17 cellular contexts compared by ENCODE assay signal in genomic region chr1:116496380-116496779, GRCh38.
A peak's percentile ranks its signal among the peaks of the same experiment; 100 is the strongest.
DNase-seq lines count a peak whose midpoint lies in the region; ATAC-seq and TF ChIP-seq lines count a peak whose summit lies in the region.
"Had no signal": no experiment of that assay in that cellular context is flagged by ENCODE, and none has a peak within 500 bp of the region (broad histone marks: within the 10 kb centered on the region; RNA-seq: fewer than 3 reads in every experiment).

No MANE protein-coding gene starts in this region.

- H3K27me3 Mint-ChIP-seq in memory B cell (no peaks in the 10 kb centered on the region), neural progenitor cell (ENCODE audit: insufficient read depth, low read depth) (peaks cover 7% of the 10 kb centered on the region)
- H3K27me3 Mint-ChIP-seq in CD4-positive, alpha-beta memory T cell, result no peaks in the 10 kb centered on the region
- H3K27me3 Mint-ChIP-seq: activated naive CD8-positive, alpha-beta T cell; CD4-positive, alpha-beta T cell had no signal

- H3K4me1 Mint-ChIP-seq in memory B cell (peaks cover 3% of the 10 kb centered on the region), neural progenitor cell (peaks cover 30% of the 10 kb centered on the region)
- peaks cover 7 to 37% (median 16%) of the 10 kb centered on the region in 4 donors for H3K4me1 Mint-ChIP-seq in CD4-positive, alpha-beta memory T cell

- H2AFZ ChIP-seq in neural progenitor cell (replicated peaks), result no peak overlapping the region

- H3F3A ChIP-seq in neural progenitor cell (ENCODE audit: low read depth), result peaks cover 9% of the 10 kb centered on the region

- CTCF ChIA-PET in CD4-positive, alpha-beta memory T cell (lab: Charles Lee; ENCODE audit: partially characterized antibody), result interaction anchor here (1.4 to 10.8 kb wide), 4 partner anchors 10 to 356 kb away, joined by 3 to 193 read pairs (median 80); no protein-coding TSS in a partner anchor

- H3K27ac ChIP-seq in CD4-positive, alpha-beta memory T cell (ENCODE audit: low read depth, low read length), result no peak overlapping the region
- H3K27ac ChIP-seq in neural progenitor cell, result no peak overlapping the region
- H3K27ac ChIP-seq: KMS-11 had no signal

- TF ChIP-seq CTCF in AG09319 (IDR thresholded peaks at IDR 0.05; ENCODE audit: low read depth, low read length) (no peak), choroid plexus epithelial cell (conservative IDR thresholded peaks at IDR 0.05; ENCODE audit: low read depth, low read length) (no peak), neural progenitor cell (IDR thresholded peaks at IDR 0.05) (no peak)

- H3K36me3 Mint-ChIP-seq in memory B cell (no peaks in the 10 kb centered on the region), neural progenitor cell (no peaks in the 10 kb centered on the region)
- H3K36me3 Mint-ChIP-seq in CD4-positive, alpha-beta memory T cell, result no peaks in the 10 kb centered on the region
- H3K36me3 Mint-ChIP-seq: activated naive CD8-positive, alpha-beta T cell; WTC11 had no signal

- H3K9ac ChIP-seq in neural progenitor cell, result no peak overlapping the region
- H3K9ac ChIP-seq: KMS-11 had no signal

- H3K9me3 Mint-ChIP-seq in memory B cell (no peaks in the 10 kb centered on the region), neural progenitor cell (no peaks in the 10 kb centered on the region)
- H3K9me3 Mint-ChIP-seq in CD4-positive, alpha-beta memory T cell, result peaks cover 0 to 1% (median 0%) of the 10 kb centered on the region in 8 donors
- H3K9me3 Mint-ChIP-seq: CD4-positive, alpha-beta T cell; WTC11 had no signal

- no peaks in the 10 kb centered on the region for H3K79me2 ChIP-seq in neural progenitor cell (ENCODE audit: low read depth)

- intact Hi-C loops in CD4-positive, alpha-beta memory T cell (cut with micrococcal nuclease), result no loop called here

- H3K27ac Mint-ChIP-seq in memory B cell (peak overlapping the region; percentile 61), neural progenitor cell (no peak overlapping the region)
- H3K27ac Mint-ChIP-seq in CD4-positive, alpha-beta memory T cell, result peak overlapping the region in 1 of 7 donors; percentile 90
- H3K27ac Mint-ChIP-seq: activated naive CD8-positive, alpha-beta T cell; CD4-positive, alpha-beta T cell; WTC11 had no signal

- H3K4me3 ChIP-seq in choroid plexus epithelial cell (ENCODE audit: low read depth, low read length) (no peak overlapping the region), neural progenitor cell (no peak overlapping the region)
- H3K4me3 ChIP-seq in CD4-positive, alpha-beta memory T cell (ENCODE audit: low read length in 2 of 2), result no peak overlapping the region
- H3K4me3 ChIP-seq: GM12878, stomach had no signal

- ATAC-seq in memory B cell (ENCODE audit: low read depth), result no peak
- no peak for ATAC-seq in HG02798 (IDR thresholded peaks at IDR 0.05; ENCODE audit: poor library complexity, unreplicated experiment)
- ATAC-seq: GM12878, WTC11 had no signal

- H3K27me3 ChIP-seq in CD4-positive, alpha-beta memory T cell (ENCODE audit: insufficient read depth, low read length), result no peaks in the 10 kb centered on the region
- H3K27me3 ChIP-seq in neural progenitor cell, result no peaks in the 10 kb centered on the region
- H3K27me3 ChIP-seq: stomach had no signal

- DNase-seq in AG09319 (ENCODE audit: extremely low read depth, low read depth) (peak; percentile 40), Kasumi-1 (lab: John Stamatoyannopoulos, UW) (peak; percentile 6 to 36), choroid plexus epithelial cell (ENCODE audit: low read depth) (peak; percentile 52), memory B cell (ENCODE audit: low spot score in 2 of 2) (no peak), NCI-H1436 treated with DMSO at 0.1 percent for 48 hours (lab: John Stamatoyannopoulos, UW) (no peak), neural progenitor cell (ENCODE audit: low spot score) (no peak)
- no peak for DNase-seq in CD4-positive, alpha-beta memory T cell
- DNase-seq: CD4-positive, alpha-beta T cell; midbrain; NCI-H748 treated with DMSO at 0.1 percent for 48 hours; stimulated activated CD4-positive, alpha-beta T cell treated with anti-CD3 and anti-CD28 coated beads, Interleukin-15, amount 100 ng/mL, for 24 hours; stomach had no signal

- POLR2A ChIA-PET in CD4-positive, alpha-beta memory T cell (lab: Charles Lee; ENCODE audit: partially characterized antibody), result interaction anchor here (1.1 kb wide), 1 partner anchor 8 kb away, joined by 3 read pairs; no protein-coding TSS in a partner anchor

- no peak overlapping the region for H3K4me2 ChIP-seq in neural progenitor cell
- H3K4me2 ChIP-seq: KMS-11 had no signal

- H3K9me3 ChIP-seq in CD4-positive, alpha-beta memory T cell (ENCODE audit: control insufficient read depth in 1 of 2, low read length in 2 of 2), result no peaks in the 10 kb centered on the region
- H3K9me3 ChIP-seq in neural progenitor cell (ENCODE audit: low read depth), result no peaks in the 10 kb centered on the region
- H3K9me3 ChIP-seq: stomach had no signal

- H3K4me3 Mint-ChIP-seq in memory B cell (no peak overlapping the region), neural progenitor cell (no peak overlapping the region)
- H3K4me3 Mint-ChIP-seq in CD4-positive, alpha-beta memory T cell, result no peak overlapping the region
- H3K4me3 Mint-ChIP-seq: activated naive CD8-positive, alpha-beta T cell; CD4-positive, alpha-beta T cell; WTC11 had no signal

- H3K36me3 ChIP-seq in CD4-positive, alpha-beta memory T cell (ENCODE audit: insufficient read depth, low read length), result no peaks in the 10 kb centered on the region
- H3K36me3 ChIP-seq in neural progenitor cell, result no peaks in the 10 kb centered on the region
- H3K36me3 ChIP-seq: stomach had no signal

- no peaks in the 10 kb centered on the region for H4K20me1 ChIP-seq in neural progenitor cell (ENCODE audit: low read depth)

- H3K4me1 ChIP-seq in CD4-positive, alpha-beta memory T cell (ENCODE audit: insufficient read depth, low read length), result peaks cover 6% of the 10 kb centered on the region
- peaks cover 22% of the 10 kb centered on the region for H3K4me1 ChIP-seq in neural progenitor cell

Comparison
In these comparisons a context has a peak if more than half of its experiments do, and no peak if none do; other contexts are left out.
1. DNase-seq: peak in AG09319 (single experiment), Kasumi-1 (2 of 2) and choroid plexus epithelial cell (single experiment); none in memory B cell (0 of 2), NCI-H1436 treated with DMSO at 0.1 percent for 48 hours (single experiment), CD4-positive, alpha-beta memory T cell (0 of 5) and neural progenitor cell (single experiment).